In genomic region chr2:28430790-28431418, GRCh38 we compare ENCODE assay signal across 1 cellular context.
TF ChIP-seq lines count a peak whose summit lies in the region.

No MANE protein-coding gene starts in this region.

TF ChIP-seq in HepG2, 621 proteins besides CTCF, POLR2A, EP300 and RAD21 (continued from another document):
- no peak for TF ChIP-seq ZNF263 (CRISPR knock-in tag; IDR thresholded peaks at IDR 0.05)
- TF ChIP-seq ELK4 (CRISPR knock-in tag; IDR thresholded peaks at IDR 0.05; ENCODE audit: borderline replicate concordance), result no peak
- TF ChIP-seq ZNF143 (CRISPR knock-in tag; IDR thresholded peaks at IDR 0.05), result no peak
- no peak for TF ChIP-seq ZNF615 (CRISPR knock-in tag; IDR thresholded peaks at IDR 0.05; ENCODE audit: borderline replicate concordance)
- no peak for TF ChIP-seq HNRNPK (IDR thresholded peaks at IDR 0.05; ENCODE audit: low read depth, low read length, poor library complexity, severe bottlenecking)
- no peak for TF ChIP-seq ZBTB40 (IDR thresholded peaks at IDR 0.05)
- no peak for TF ChIP-seq ZBTB40 (CRISPR knock-in tag; IDR thresholded peaks at IDR 0.05)
- TF ChIP-seq SNRNP70 (IDR thresholded peaks at IDR 0.05; ENCODE audit: low read depth, low read length), result no peak
- no peak for TF ChIP-seq TFDP2 (CRISPR knock-in tag; IDR thresholded peaks at IDR 0.05)
- TF ChIP-seq ZNF276 (CRISPR knock-in tag; IDR thresholded peaks at IDR 0.05; ENCODE audit: low read depth), result no peak
- TF ChIP-seq HMG20A (CRISPR knock-in tag; IDR thresholded peaks at IDR 0.05; ENCODE audit: borderline replicate concordance), result no peak
- TF ChIP-seq ZBTB1 (CRISPR knock-in tag; IDR thresholded peaks at IDR 0.05; ENCODE audit: borderline replicate concordance), result no peak
